Comparison of ENCODE assay signal across 1 cellular context in the genomic region with DNA sequence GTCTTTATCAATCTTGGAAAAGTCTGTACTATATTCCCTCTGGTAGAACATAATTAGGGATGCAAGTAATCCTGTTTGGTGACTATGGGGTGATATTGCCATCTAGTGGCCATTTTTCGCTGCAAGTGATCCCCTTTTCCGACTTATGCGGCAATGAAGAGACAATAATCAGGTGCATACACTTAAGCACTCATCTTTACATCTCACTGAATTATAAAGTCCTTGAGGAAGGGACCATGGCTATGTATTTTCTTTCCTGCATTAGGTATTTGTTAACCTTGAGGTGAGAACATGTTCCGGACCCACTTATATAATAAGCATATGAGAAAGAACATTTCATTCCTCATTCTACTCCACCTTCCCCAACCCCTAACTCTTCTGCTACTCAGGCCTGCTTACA.
TF ChIP-seq lines count a peak whose summit lies in the region.

No MANE protein-coding gene starts in this region.

TF ChIP-seq in K562, 482 proteins besides CTCF, POLR2A, EP300 and RAD21:
- TF ChIP-seq SUPT5H (IDR thresholded peaks at IDR 0.05) (0 out of 2 replicates have a peak, but pooled peaks have one; percentile 14), SMC3 (conservative IDR thresholded peaks at IDR 0.05; ENCODE audit: insufficient read depth, low read depth, low read length) (peak; percentile 62; the same call in 1 of the 2 replicates)
- TF ChIP-seq, protein P1, sequence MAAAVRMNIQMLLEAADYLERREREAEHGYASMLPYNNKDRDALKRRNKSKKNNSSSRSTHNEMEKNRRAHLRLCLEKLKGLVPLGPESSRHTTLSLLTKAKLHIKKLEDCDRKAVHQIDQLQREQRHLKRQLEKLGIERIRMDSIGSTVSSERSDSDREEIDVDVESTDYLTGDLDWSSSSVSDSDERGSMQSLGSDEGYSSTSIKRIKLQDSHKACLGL (CRISPR knock-in tag; IDR thresholded peaks at IDR 0.05; ENCODE audit: borderline replicate concordance, poor library complexity, severe bottlenecking), result no peak
- TF ChIP-seq, protein P2, sequence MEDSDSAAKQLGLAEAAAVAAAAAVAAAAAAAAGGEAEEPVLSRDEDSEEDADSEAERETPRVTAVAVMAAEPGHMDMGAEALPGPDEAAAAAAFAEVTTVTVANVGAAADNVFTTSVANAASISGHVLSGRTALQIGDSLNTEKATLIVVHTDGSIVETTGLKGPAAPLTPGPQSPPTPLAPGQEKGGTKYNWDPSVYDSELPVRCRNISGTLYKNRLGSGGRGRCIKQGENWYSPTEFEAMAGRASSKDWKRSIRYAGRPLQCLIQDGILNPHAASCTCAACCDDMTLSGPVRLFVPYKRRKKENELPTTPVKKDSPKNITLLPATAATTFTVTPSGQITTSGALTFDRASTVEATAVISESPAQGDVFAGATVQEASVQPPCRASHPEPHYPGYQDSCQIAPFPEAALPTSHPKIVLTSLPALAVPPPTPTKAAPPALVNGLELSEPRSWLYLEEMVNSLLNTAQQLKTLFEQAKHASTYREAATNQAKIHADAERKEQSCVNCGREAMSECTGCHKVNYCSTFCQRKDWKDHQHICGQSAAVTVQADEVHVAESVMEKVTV (CRISPR knock-in tag; IDR thresholded peaks at IDR 0.05), result peak; percentile 81
